ENCODE assay signal across 1 cellular context in the genomic region with DNA sequence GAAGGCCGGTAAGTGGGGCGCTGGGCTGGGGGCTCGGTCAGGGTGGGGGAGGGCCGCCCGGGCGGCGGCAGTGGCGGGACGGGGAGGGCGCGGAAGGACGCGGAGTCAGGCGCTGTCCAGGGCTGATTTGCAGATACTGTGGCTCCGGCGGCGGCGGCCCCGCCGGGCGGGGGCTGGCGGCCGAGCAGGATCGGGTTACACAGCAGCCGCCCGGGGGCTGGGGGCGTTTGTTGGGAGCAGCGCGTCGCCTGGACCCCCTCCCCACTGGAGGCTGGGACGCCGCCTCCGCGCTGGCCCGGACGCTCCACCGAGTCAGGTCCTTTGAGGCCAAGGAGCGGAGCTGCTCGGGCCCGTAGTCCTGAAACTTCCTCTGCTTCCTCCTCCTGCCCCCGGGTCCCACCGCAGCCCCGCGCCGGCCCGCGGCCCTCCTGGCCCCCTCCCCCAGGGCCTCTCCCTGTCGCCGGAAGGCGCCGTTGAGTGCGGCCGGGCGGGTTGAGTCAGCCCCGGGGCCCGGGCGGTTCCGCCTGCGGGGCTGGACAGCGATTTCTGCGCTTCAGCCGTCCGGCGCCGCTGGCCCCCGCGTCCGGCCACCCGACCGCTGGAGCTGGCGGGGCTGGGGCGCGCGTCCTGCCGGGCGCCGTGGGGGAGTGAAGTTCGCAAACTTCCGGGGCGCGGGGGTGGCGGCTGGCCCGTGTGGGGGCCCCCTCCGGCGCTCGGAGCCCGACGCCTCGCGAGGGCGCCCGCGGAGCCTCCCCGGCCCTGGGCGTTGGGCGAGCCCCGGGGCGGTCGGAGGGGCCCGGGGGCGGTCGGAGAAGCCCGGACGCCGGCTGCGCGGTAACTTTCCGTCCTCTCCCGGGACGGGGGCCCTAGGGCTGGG.
TF ChIP-seq lines count a peak whose summit lies in the region.

No MANE protein-coding gene starts in this region.

TF ChIP-seq in K562, 482 proteins besides CTCF, POLR2A, EP300 and RAD21 (continued from another document and continues in another):
- TF ChIP-seq, protein P1, sequence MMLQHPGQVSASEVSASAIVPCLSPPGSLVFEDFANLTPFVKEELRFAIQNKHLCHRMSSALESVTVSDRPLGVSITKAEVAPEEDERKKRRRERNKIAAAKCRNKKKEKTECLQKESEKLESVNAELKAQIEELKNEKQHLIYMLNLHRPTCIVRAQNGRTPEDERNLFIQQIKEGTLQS (IDR thresholded peaks at IDR 0.05): no peak
- TF ChIP-seq, protein P1 (CRISPR knock-in tag; conservative IDR thresholded peaks at IDR 0.05): no peak
- TF ChIP-seq NEUROD1 (IDR thresholded peaks at IDR 0.05; ENCODE audit: borderline replicate concordance, low read depth, low read length, partially characterized antibody): no peak
- no peak for TF ChIP-seq HDAC6 (IDR thresholded peaks at IDR 0.05; ENCODE audit: low read depth, low read length)
- TF ChIP-seq NFE2 (IDR thresholded peaks at IDR 0.05; ENCODE audit: low read depth): no peak
- TF ChIP-seq KLF1 (tag; IDR thresholded peaks at IDR 0.05): no peak
- TF ChIP-seq FOSL1 (tag; conservative IDR thresholded peaks at IDR 0.05): peak; percentile 57
- no peak for TF ChIP-seq ZBED1 (IDR thresholded peaks at IDR 0.05)
- no peak for TF ChIP-seq ZNF695 (CRISPR knock-in tag; IDR thresholded peaks at IDR 0.05)
- no peak for TF ChIP-seq EP400 (IDR thresholded peaks at IDR 0.05)
- TF ChIP-seq, protein P2, sequence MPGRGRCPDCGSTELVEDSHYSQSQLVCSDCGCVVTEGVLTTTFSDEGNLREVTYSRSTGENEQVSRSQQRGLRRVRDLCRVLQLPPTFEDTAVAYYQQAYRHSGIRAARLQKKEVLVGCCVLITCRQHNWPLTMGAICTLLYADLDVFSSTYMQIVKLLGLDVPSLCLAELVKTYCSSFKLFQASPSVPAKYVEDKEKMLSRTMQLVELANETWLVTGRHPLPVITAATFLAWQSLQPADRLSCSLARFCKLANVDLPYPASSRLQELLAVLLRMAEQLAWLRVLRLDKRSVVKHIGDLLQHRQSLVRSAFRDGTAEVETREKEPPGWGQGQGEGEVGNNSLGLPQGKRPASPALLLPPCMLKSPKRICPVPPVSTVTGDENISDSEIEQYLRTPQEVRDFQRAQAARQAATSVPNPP (IDR thresholded peaks at IDR 0.05; ENCODE audit: borderline replicate concordance, insufficient read depth, insufficient read length): no peak
- no peak for TF ChIP-seq ZNF174 (CRISPR knock-in tag; IDR thresholded peaks at IDR 0.05)
- TF ChIP-seq FOXM1 (IDR thresholded peaks at IDR 0.05; ENCODE audit: low read depth): no peak
- no peak for TF ChIP-seq FOXM1 (CRISPR knock-in tag; IDR thresholded peaks at IDR 0.05; ENCODE audit: low read depth)
- TF ChIP-seq EHMT2 (IDR thresholded peaks at IDR 0.05): peak; percentile 83; the same call in 1 of the 2 replicates
- TF ChIP-seq CBFA2T2 (conservative IDR thresholded peaks at IDR 0.05): no peak
- no peak for TF ChIP-seq ZNF507 (tag; conservative IDR thresholded peaks at IDR 0.05)
- TF ChIP-seq, protein P3, sequence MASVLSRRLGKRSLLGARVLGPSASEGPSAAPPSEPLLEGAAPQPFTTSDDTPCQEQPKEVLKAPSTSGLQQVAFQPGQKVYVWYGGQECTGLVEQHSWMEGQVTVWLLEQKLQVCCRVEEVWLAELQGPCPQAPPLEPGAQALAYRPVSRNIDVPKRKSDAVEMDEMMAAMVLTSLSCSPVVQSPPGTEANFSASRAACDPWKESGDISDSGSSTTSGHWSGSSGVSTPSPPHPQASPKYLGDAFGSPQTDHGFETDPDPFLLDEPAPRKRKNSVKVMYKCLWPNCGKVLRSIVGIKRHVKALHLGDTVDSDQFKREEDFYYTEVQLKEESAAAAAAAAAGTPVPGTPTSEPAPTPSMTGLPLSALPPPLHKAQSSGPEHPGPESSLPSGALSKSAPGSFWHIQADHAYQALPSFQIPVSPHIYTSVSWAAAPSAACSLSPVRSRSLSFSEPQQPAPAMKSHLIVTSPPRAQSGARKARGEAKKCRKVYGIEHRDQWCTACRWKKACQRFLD (CRISPR knock-in tag; IDR thresholded peaks at IDR 0.05): peak; percentile 89
- no peak for TF ChIP-seq ZNF134 (CRISPR knock-in tag; conservative IDR thresholded peaks at IDR 0.05)
- TF ChIP-seq PCBP2 (IDR thresholded peaks at IDR 0.05; ENCODE audit: low read depth, low read length, poor library complexity, severe bottlenecking): no peak
- TF ChIP-seq, protein P4, sequence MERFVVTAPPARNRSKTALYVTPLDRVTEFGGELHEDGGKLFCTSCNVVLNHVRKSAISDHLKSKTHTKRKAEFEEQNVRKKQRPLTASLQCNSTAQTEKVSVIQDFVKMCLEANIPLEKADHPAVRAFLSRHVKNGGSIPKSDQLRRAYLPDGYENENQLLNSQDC (CRISPR knock-in tag; IDR thresholded peaks at IDR 0.05): no peak
- peak; percentile 47 for TF ChIP-seq TAF1 (IDR thresholded peaks at IDR 0.05; ENCODE audit: control insufficient read depth, extremely low read depth, insufficient read depth, low read length, severe bottlenecking)
- TF ChIP-seq, protein P5, sequence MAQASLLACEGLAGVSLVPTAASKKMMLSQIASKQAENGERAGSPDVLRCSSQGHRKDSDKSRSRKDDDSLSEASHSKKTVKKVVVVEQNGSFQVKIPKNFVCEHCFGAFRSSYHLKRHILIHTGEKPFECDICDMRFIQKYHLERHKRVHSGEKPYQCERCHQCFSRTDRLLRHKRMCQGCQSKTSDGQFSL (CRISPR knock-in tag; IDR thresholded peaks at IDR 0.05): no peak
- TF ChIP-seq, protein P5 (tag; IDR thresholded peaks at IDR 0.05): 0 out of 4 replicates have a peak, but pooled peaks of 1 of the 2 experiments have one; percentile 29
- TF ChIP-seq CBX3 (IDR thresholded peaks at IDR 0.05; ENCODE audit: borderline replicate concordance in 1 of 2, low read length in 2 of 2): no peak
- TF ChIP-seq, protein P6, sequence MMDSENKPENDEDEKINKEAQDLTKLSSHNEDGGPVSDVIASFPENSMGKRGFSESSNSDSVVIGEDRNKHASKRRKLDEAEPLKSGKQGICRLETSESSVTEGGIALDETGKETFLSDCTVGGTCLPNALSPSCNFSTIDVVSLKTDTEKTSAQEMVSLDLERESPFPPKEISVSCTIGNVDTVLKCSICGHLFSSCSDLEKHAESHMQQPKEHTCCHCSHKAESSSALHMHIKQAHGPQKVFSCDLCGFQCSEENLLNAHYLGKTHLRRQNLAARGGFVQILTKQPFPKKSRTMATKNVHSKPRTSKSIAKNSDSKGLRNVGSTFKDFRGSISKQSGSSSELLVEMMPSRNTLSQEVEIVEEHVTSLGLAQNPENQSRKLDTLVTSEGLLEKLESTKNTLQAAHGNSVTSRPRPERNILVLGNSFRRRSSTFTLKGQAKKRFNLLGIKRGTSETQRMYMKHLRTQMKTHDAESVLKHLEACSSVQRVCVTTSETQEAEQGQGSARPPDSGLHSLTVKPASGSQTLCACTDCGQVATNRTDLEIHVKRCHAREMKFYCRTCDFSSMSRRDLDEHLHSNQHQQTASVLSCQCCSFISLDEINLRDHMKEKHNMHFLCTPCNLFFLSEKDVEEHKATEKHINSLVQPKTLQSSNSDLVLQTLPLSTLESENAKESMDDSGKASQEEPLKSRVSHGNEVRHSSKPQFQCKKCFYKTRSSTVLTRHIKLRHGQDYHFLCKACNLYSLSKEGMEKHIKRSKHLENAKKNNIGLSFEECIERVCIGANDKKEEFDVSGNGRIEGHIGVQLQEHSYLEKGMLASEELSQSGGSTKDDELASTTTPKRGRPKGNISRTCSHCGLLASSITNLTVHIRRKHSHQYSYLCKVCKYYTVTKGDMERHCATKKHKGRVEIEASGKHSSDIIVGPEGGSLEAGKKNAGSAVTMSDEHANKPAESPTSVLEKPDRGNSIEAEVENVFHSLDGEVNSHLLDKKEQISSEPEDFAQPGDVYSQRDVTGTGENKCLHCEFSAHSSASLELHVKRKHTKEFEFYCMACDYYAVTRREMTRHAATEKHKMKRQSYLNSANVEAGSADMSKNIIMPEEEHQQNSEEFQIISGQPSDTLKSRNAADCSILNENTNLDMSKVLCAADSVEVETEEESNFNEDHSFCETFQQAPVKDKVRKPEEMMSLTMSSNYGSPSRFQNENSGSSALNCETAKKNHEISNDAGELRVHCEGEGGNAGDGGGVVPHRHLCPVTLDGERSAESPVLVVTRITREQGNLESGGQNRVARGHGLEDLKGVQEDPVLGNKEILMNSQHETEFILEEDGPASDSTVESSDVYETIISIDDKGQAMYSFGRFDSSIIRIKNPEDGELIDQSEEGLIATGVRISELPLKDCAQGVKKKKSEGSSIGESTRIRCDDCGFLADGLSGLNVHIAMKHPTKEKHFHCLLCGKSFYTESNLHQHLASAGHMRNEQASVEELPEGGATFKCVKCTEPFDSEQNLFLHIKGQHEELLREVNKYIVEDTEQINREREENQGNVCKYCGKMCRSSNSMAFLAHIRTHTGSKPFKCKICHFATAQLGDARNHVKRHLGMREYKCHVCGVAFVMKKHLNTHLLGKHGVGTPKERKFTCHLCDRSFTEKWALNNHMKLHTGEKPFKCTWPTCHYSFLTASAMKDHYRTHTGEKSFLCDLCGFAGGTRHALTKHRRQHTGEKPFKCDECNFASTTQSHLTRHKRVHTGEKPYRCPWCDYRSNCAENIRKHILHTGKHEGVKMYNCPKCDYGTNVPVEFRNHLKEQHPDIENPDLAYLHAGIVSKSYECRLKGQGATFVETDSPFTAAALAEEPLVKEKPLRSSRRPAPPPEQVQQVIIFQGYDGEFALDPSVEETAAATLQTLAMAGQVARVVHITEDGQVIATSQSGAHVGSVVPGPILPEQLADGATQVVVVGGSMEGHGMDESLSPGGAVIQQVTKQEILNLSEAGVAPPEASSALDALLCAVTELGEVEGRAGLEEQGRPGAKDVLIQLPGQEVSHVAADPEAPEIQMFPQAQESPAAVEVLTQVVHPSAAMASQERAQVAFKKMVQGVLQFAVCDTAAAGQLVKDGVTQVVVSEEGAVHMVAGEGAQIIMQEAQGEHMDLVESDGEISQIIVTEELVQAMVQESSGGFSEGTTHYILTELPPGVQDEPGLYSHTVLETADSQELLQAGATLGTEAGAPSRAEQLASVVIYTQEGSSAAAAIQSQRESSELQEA (IDR thresholded peaks at IDR 0.05; ENCODE audit: low read depth): no peak
- TF ChIP-seq EWSR1 (IDR thresholded peaks at IDR 0.05; ENCODE audit: borderline replicate concordance, low read depth, partially characterized antibody): no peak
- TF ChIP-seq CTBP1 (IDR thresholded peaks at IDR 0.05; ENCODE audit: borderline replicate concordance): peak; percentile 77
- no peak for TF ChIP-seq NFE2L1 (tag; IDR thresholded peaks at IDR 0.05; ENCODE audit: borderline replicate concordance, low read depth)
- no peak for TF ChIP-seq ELF4 (CRISPR knock-in tag; IDR thresholded peaks at IDR 0.05)
- no peak for TF ChIP-seq CHD4 (IDR thresholded peaks at IDR 0.05; ENCODE audit: insufficient read depth, insufficient replicate concordance, low read depth, low read length, poor library complexity, severe bottlenecking)
- no peak for TF ChIP-seq SLC30A9 (CRISPR knock-in tag; IDR thresholded peaks at IDR 0.05)
- TF ChIP-seq, protein P7, sequence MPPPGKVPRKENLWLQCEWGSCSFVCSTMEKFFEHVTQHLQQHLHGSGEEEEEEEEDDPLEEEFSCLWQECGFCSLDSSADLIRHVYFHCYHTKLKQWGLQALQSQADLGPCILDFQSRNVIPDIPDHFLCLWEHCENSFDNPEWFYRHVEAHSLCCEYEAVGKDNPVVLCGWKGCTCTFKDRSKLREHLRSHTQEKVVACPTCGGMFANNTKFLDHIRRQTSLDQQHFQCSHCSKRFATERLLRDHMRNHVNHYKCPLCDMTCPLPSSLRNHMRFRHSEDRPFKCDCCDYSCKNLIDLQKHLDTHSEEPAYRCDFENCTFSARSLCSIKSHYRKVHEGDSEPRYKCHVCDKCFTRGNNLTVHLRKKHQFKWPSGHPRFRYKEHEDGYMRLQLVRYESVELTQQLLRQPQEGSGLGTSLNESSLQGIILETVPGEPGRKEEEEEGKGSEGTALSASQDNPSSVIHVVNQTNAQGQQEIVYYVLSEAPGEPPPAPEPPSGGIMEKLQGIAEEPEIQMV (tag; conservative IDR thresholded peaks at IDR 0.05; ENCODE audit: low read depth): no peak
- TF ChIP-seq BRD4 (IDR thresholded peaks at IDR 0.05): no peak
- no peak for TF ChIP-seq ZNF76 (CRISPR knock-in tag; IDR thresholded peaks at IDR 0.05; ENCODE audit: borderline replicate concordance)
- TF ChIP-seq CCNT2 (IDR thresholded peaks at IDR 0.05; ENCODE audit: borderline replicate concordance, extremely low read depth, insufficient read length, low read depth, low read length): peak; percentile 56
- no peak for TF ChIP-seq SIRT6 (IDR thresholded peaks at IDR 0.05; ENCODE audit: low read depth, low read length)
- TF ChIP-seq ZNF785 (CRISPR knock-in tag; IDR thresholded peaks at IDR 0.05): no peak
- TF ChIP-seq ZNF197 (CRISPR knock-in tag; IDR thresholded peaks at IDR 0.05; ENCODE audit: low read depth): no peak
- TF ChIP-seq KDM4B (IDR thresholded peaks at IDR 0.05; ENCODE audit: borderline replicate concordance in 2 of 2, low read depth in 1 of 2): no peak
- no peak for TF ChIP-seq SMARCA5 (IDR thresholded peaks at IDR 0.05)
- no peak for TF ChIP-seq HEY1 (CRISPR knock-in tag; IDR thresholded peaks at IDR 0.05; ENCODE audit: borderline replicate concordance)
- TF ChIP-seq, protein P8, sequence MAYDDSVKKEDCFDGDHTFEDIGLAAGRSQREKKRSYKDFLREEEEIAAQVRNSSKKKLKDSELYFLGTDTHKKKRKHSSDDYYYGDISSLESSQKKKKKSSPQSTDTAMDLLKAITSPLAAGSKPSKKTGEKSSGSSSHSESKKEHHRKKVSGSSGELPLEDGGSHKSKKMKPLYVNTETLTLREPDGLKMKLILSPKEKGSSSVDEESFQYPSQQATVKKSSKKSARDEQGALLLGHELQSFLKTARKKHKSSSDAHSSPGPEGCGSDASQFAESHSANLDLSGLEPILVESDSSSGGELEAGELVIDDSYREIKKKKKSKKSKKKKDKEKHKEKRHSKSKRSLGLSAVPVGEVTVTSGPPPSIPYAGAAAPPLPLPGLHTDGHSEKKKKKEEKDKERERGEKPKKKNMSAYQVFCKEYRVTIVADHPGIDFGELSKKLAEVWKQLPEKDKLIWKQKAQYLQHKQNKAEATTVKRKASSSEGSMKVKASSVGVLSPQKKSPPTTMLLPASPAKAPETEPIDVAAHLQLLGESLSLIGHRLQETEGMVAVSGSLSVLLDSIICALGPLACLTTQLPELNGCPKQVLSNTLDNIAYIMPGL (CRISPR knock-in tag; IDR thresholded peaks at IDR 0.05): 0 out of 2 replicates have a peak, but pooled peaks have one; percentile 65
- no peak for TF ChIP-seq MECOM (CRISPR knock-in tag; IDR thresholded peaks at IDR 0.05)
- TF ChIP-seq SRSF1 (IDR thresholded peaks at IDR 0.05; ENCODE audit: low read depth, low read length): no peak
- TF ChIP-seq, protein P9, sequence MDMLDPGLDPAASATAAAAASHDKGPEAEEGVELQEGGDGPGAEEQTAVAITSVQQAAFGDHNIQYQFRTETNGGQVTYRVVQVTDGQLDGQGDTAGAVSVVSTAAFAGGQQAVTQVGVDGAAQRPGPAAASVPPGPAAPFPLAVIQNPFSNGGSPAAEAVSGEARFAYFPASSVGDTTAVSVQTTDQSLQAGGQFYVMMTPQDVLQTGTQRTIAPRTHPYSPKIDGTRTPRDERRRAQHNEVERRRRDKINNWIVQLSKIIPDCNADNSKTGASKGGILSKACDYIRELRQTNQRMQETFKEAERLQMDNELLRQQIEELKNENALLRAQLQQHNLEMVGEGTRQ (CRISPR knock-in tag; IDR thresholded peaks at IDR 0.05): no peak
- no peak for TF ChIP-seq TRIM24 (IDR thresholded peaks at IDR 0.05)
